Comparison of ENCODE assay signal across 17 cellular contexts in the genomic region with DNA sequence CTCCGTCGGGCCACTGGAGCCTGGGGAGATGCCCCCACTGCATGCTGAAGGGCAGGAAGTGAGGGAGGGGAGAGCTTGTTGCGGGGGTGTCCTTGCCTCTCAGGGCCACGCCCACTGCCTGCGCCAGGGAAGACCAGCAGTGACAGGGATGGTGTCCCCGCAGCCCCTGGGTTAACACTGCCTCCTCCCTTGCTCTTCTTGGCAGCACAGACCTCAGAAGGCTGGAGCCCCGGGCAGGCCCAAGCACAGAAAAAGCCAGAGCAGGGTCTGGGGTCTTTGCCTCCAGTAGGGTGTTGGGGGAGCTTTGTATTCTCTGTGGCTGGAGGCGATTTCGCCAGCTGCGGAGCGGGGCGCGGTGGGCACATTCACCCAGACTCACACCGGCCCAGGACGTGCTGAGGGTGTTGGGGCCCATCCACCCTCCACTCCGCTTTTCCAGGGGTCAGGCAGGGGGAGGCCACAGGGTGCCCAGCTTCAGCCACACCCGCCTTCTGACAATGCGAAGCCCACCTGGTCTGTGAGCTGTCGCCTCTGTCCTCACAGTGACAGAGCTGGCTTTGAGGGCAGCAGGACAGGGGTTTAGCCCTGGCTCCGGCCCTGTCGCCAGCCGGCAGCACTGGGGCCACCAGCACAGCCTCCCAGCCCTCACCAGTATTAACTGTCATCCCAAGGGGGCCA.
DNase-seq lines count a peak whose midpoint lies in the region; ATAC-seq, FAIRE-seq and TF ChIP-seq lines count a peak whose summit lies in the region.
"Had no signal": no experiment of that assay in that cellular context is flagged by ENCODE, and none has a peak within 500 bp of the region (broad histone marks: within the 10 kb centered on the region; RNA-seq: fewer than 3 reads in every experiment).

No MANE protein-coding gene starts in this region.

- TF ChIP-seq CTCF in kidney (IDR thresholded peaks at IDR 0.05; ENCODE audit: borderline replicate concordance, extremely low read depth, insufficient read depth): no peak
- TF ChIP-seq CTCF in spleen (IDR thresholded peaks at IDR 0.05 in 8 of 11, conservative IDR thresholded peaks at IDR 0.05 in 3 of 11): no peak
- no peak for TF ChIP-seq CTCF in activated CD8-positive, alpha-beta T cell treated with anti-CD3 and anti-CD28 coated beads for 36 hours (IDR thresholded peaks at IDR 0.05)

- no peaks in the 10 kb centered on the region for H3K27me3 ChIP-seq in spleen (replicated peaks in 1 of 7)

- H3K4me1 ChIP-seq in kidney (ENCODE audit: control insufficient read depth in 1 of 2, insufficient read depth in 1 of 2, low read depth in 1 of 2, low read length in 2 of 2): peaks cover 0 to 4% of the 10 kb centered on the region in 2 donors
- peaks cover 0 to 21% (median 6%) of the 10 kb centered on the region in 6 donors for H3K4me1 ChIP-seq in spleen

- WGBS in spleen, 5 donors: 66 to 90% (median 88%) methylated on average over 5 to 22 of the region's 22 CpGs

- POLR2A ChIA-PET in activated CD8-positive, alpha-beta T cell treated with anti-CD3 and anti-CD28 coated beads for 36 hours (lab: Charles Lee): no interaction called here

- no peak for TF ChIP-seq POLR2A in spleen (IDR thresholded peaks at IDR 0.05)

- no peaks in the 10 kb centered on the region for H3K9me3 Mint-ChIP-seq in activated CD8-positive, alpha-beta memory T cell treated with anti-CD3 and anti-CD28 coated beads, Interleukin-2, amount 10 ng/mL, durations not matched to agents 7 days and 5 days (ENCODE audit: low read depth)
- H3K9me3 Mint-ChIP-seq in activated CD8-positive, alpha-beta T cell treated with anti-CD3 and anti-CD28 coated beads for 36 hours: no peaks in the 10 kb centered on the region
- H3K9me3 Mint-ChIP-seq: CD8-positive, alpha-beta memory T cell; T-cell had no signal

- H3K4me3 Mint-ChIP-seq in activated CD8-positive, alpha-beta memory T cell treated with anti-CD3 and anti-CD28 coated beads, Interleukin-2, amount 10 ng/mL, durations not matched to agents 7 days and 5 days: no peak overlapping the region
- no peak overlapping the region for H3K4me3 Mint-ChIP-seq in activated CD8-positive, alpha-beta T cell treated with anti-CD3 and anti-CD28 coated beads for 36 hours
- H3K4me3 Mint-ChIP-seq: brain; CD8-positive, alpha-beta memory T cell; neural progenitor cell; T-cell had no signal

- CTCF ChIA-PET in activated CD8-positive, alpha-beta memory T cell treated with anti-CD3 and anti-CD28 coated beads, Interleukin-2, amount 10 ng/mL, durations not matched to agents 7 days and 5 days (lab: Charles Lee): no interaction called here
- CTCF ChIA-PET in activated CD8-positive, alpha-beta T cell treated with anti-CD3 and anti-CD28 coated beads for 36 hours (lab: Charles Lee): interaction anchor here (1.8 kb wide), 1 partner anchor 86 kb away, joined by 4 read pairs; no protein-coding TSS in a partner anchor

- no peaks in the 10 kb centered on the region for H3K36me3 Mint-ChIP-seq in activated CD8-positive, alpha-beta memory T cell treated with anti-CD3 and anti-CD28 coated beads, Interleukin-2, amount 10 ng/mL, durations not matched to agents 7 days and 5 days
- H3K36me3 Mint-ChIP-seq in activated CD8-positive, alpha-beta T cell treated with anti-CD3 and anti-CD28 coated beads for 36 hours (ENCODE audit: low read depth): no peaks in the 10 kb centered on the region
- H3K36me3 Mint-ChIP-seq: brain had no signal

- DNase-seq in activated CD8-positive, alpha-beta memory T cell treated with anti-CD3 and anti-CD28 coated beads, Interleukin-2, amount 10 ng/mL, durations not matched to agents 7 days and 5 days: peak; percentile 34
- no peak for DNase-seq in activated CD8-positive, alpha-beta memory T cell treated with anti-CD3 and anti-CD28 coated beads for 24 hours
- DNase-seq in activated CD8-positive, alpha-beta memory T cell treated with anti-CD3 and anti-CD28 coated beads, Interleukin-2, amount 50 U/mL, for 48 hours: peak; percentile 44
- peak; percentile 53 for DNase-seq in kidney
- DNase-seq in spleen: peak; percentile 71
- no peak for DNase-seq in activated effector memory CD4-positive, alpha-beta T cell treated with Interleukin-2 at 50 U/mL for 16 hours
- DNase-seq in NCI-H187 treated with DMSO at 0.1 percent for 48 hours (lab: John Stamatoyannopoulos, UW): no peak
- no peak for DNase-seq in activated CD8-positive, alpha-beta T cell treated with anti-CD3 and anti-CD28 coated beads for 36 hours

- no peak overlapping the region for H3K9ac ChIP-seq in kidney (ENCODE audit: low read length in 2 of 2)
- H3K9ac ChIP-seq: neural progenitor cell had no signal

- no peak for ATAC-seq in activated CD8-positive, alpha-beta memory T cell treated with anti-CD3 and anti-CD28 coated beads, Interleukin-2, amount 10 ng/mL, durations not matched to agents 7 days and 5 days
- ATAC-seq in activated CD8-positive, alpha-beta T cell treated with anti-CD3 and anti-CD28 coated beads for 36 hours: no peak
- ATAC-seq: GM12878, HCT116, T-cell had no signal

- no peaks in the 10 kb centered on the region for H3K27me3 Mint-ChIP-seq in activated CD8-positive, alpha-beta memory T cell treated with anti-CD3 and anti-CD28 coated beads, Interleukin-2, amount 10 ng/mL, durations not matched to agents 7 days and 5 days
- H3K27me3 Mint-ChIP-seq in activated CD8-positive, alpha-beta T cell treated with anti-CD3 and anti-CD28 coated beads for 36 hours: no peaks in the 10 kb centered on the region
- H3K27me3 Mint-ChIP-seq: T-cell had no signal

- no peak overlapping the region for H3K27ac Mint-ChIP-seq in activated CD8-positive, alpha-beta memory T cell treated with anti-CD3 and anti-CD28 coated beads, Interleukin-2, amount 10 ng/mL, durations not matched to agents 7 days and 5 days
- no peak overlapping the region for H3K27ac Mint-ChIP-seq in activated CD8-positive, alpha-beta T cell treated with anti-CD3 and anti-CD28 coated beads for 36 hours
- H3K27ac Mint-ChIP-seq: CD8-positive, alpha-beta memory T cell; neural progenitor cell; T-cell had no signal

- no peak overlapping the region for H3K27ac ChIP-seq in kidney (ENCODE audit: low read depth in 2 of 2, low read length in 2 of 2)
- no peak overlapping the region for H3K27ac ChIP-seq in spleen
- H3K27ac ChIP-seq: neural progenitor cell, RWPE1 had no signal

- H3K9me3 ChIP-seq in kidney (ENCODE audit: control insufficient read depth in 1 of 2, low read length in 2 of 2) (no peaks in the 10 kb centered on the region), spleen (no peaks in the 10 kb centered on the region)

- no peaks in the 10 kb centered on the region for H3K36me3 ChIP-seq in kidney (ENCODE audit: control insufficient read depth in 1 of 2, insufficient read depth in 2 of 2, low read length in 2 of 2)
- no peaks in the 10 kb centered on the region for H3K36me3 ChIP-seq in spleen
- H3K36me3 ChIP-seq: neural progenitor cell had no signal

- FAIRE-seq in kidney (lab: Jason Lieb, UNC): no peak
- FAIRE-seq: A204.1, GM12878 had no signal

- intact Hi-C loops in kidney (cut with DNase I) (no loop called here), spleen (cut with DNase I; ENCODE audit: low total_unique reads) (no loop called here)
- intact Hi-C loops in activated CD8-positive, alpha-beta T cell treated with anti-CD3 and anti-CD28 coated beads for 36 hours (cut with micrococcal nuclease): no loop called here

- H3K4me3 ChIP-seq in kidney (ENCODE audit: low read length in 2 of 2) (no peak overlapping the region), spleen (no peak overlapping the region)
- H3K4me3 ChIP-seq: GM12878, neural progenitor cell, smooth muscle cell had no signal

- H3K4me1 Mint-ChIP-seq in activated CD8-positive, alpha-beta memory T cell treated with anti-CD3 and anti-CD28 coated beads, Interleukin-2, amount 10 ng/mL, durations not matched to agents 7 days and 5 days: no peaks in the 10 kb centered on the region
- H3K4me1 Mint-ChIP-seq in activated CD8-positive, alpha-beta T cell treated with anti-CD3 and anti-CD28 coated beads for 36 hours (ENCODE audit: low read depth): no peaks in the 10 kb centered on the region
- H3K4me1 Mint-ChIP-seq: T-cell had no signal

Comparison
In these comparisons a context has a peak if more than half of its experiments do, and no peak if none do; other contexts are left out.
1. DNase-seq: peak in activated CD8-positive, alpha-beta memory T cell treated with anti-CD3 and anti-CD28 coated beads, Interleukin-2, amount 10 ng/mL, durations not matched to agents 7 days and 5 days (single experiment), activated CD8-positive, alpha-beta memory T cell treated with anti-CD3 and anti-CD28 coated beads, Interleukin-2, amount 50 U/mL, for 48 hours (single experiment), kidney (single experiment) and spleen (single experiment); none in activated CD8-positive, alpha-beta memory T cell treated with anti-CD3 and anti-CD28 coated beads for 24 hours (single experiment), activated effector memory CD4-positive, alpha-beta T cell treated with Interleukin-2 at 50 U/mL for 16 hours (single experiment), NCI-H187 treated with DMSO at 0.1 percent for 48 hours (single experiment) and activated CD8-positive, alpha-beta T cell treated with anti-CD3 and anti-CD28 coated beads for 36 hours (single experiment).